26 cellular contexts compared by ENCODE assay signal in the genomic region with DNA sequence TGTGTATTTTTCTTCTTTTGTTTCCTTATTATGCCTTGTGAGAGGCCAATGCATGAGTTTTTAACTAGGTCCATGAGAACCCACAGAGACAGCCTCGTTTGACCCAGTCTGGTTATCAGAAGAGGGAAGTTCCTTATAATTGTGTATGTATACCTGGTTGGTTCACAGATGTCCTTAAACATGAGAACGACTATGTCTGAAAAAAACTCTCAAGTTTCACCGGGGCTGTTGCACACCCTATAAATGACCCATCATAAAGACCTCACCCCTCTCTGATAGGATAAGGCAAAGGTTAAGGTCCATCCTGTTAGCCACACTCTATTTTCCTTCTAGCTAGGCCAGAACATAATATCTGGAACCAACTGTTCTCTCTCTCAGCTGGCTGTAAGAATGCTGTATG. TPM values are rescaled to one million over a fixed set of nuclear protein-coding genes. Genes with fewer than 3 reads are reported as not detected.
"Had no signal": no experiment of that assay in that cellular context is flagged by ENCODE, and none has a peak within 500 bp of the region (broad histone marks: within the 10 kb centered on the region; RNA-seq: fewer than 3 reads in every experiment).

No MANE protein-coding gene starts in this region.

- ATAC-seq: activated T-cell treated with anti-CD3 and anti-CD28 coated beads, Interleukin-2, amount 50 U/mL, for 4 hours; gastrocnemius medialis; stimulated activated naive B cell treated with anti-CD40 and anti-IgM and Interleukin-4, amounts not matched to agents 10 μg/mL and 1 μg/mL and 100 μg/mL, for 72 hours had no signal

- H3K4me3 Mint-ChIP-seq: activated naive CD8-positive, alpha-beta T cell treated with anti-CD3 and anti-CD28 coated beads, Interleukin-2, amount 10 ng/mL, durations not matched to agents 7 days and 5 days; activated T-cell treated with anti-CD3 and anti-CD28 coated beads, Interleukin-2, amount 50 U/mL, for 4 hours; memory B cell; naive B cell; stimulated activated naive B cell treated with anti-CD40 and anti-IgM and Interleukin-4, amounts not matched to agents 10 μg/mL and 1 μg/mL and 100 μg/mL, for 72 hours had no signal

- H3K9me3 ChIP-seq: gastrocnemius medialis, right lobe of liver, vagina had no signal

- FAIRE-seq: bronchial epithelial cell had no signal

- H3K4me1 ChIP-seq: gastrocnemius medialis, right lobe of liver, vagina had no signal

- H3K4me2 ChIP-seq: smooth muscle cell had no signal

- DNase-seq: activated CD4-positive, alpha-beta T cell treated with anti-CD3 and anti-CD28 coated beads for 4 hours; activated CD4-positive, alpha-beta T cell treated with anti-CD3 and anti-CD28 coated beads, Interleukin-2, amount 50 U/mL, for 48 hours; activated CD4-positive, CD25-positive, alpha-beta regulatory T cell; activated CD8-positive, alpha-beta memory T cell treated with anti-CD3 and anti-CD28 coated beads, Interleukin-2, amount 50 U/mL, for 48 hours; activated naive CD4-positive, alpha-beta T cell treated with Interleukin-2 at 50 U/mL for 16 hours; activated naive CD8-positive, alpha-beta T cell treated with anti-CD3 and anti-CD28 coated beads, Interleukin-2, amount 10 ng/mL, durations not matched to agents 7 days and 5 days; activated T-cell treated with anti-CD3 and anti-CD28 coated beads, Interleukin-2, amount 50 U/mL, for 4 hours; amygdala; dermis blood vessel endothelial cell; effector memory CD4-positive, alpha-beta T cell; gastrocnemius medialis; hypothalamus; naive B cell; nucleus accumbens; right lobe of liver; stimulated activated CD4-positive, alpha-beta T cell treated with anti-CD3 and anti-CD28 coated beads, Interleukin-15, amount 100 ng/mL, for 24 hours; stimulated activated CD4-positive, alpha-beta T cell treated with anti-CD3 and anti-CD28 coated beads, Interleukin-2, amount 100 ng/mL, for 48 hours; stimulated activated CD8-positive, alpha-beta memory T cell treated with anti-CD3 and anti-CD28 coated beads, Interleukin-4, amount 100 ng/mL, for 48 hours; stimulated activated naive B cell treated with anti-CD40 and anti-IgM and Interleukin-4, amounts not matched to agents 10 μg/mL and 1 μg/mL and 100 μg/mL, for 72 hours; T-helper 2 cell; trophoblast cell had no signal

- H3K27ac ChIP-seq: gastrocnemius medialis, right lobe of liver, vagina had no signal

- H3K4me3 ChIP-seq: gastrocnemius medialis, right lobe of liver, smooth muscle cell, vagina had no signal

- H3K4me1 Mint-ChIP-seq: activated naive CD8-positive, alpha-beta T cell treated with anti-CD3 and anti-CD28 coated beads, Interleukin-2, amount 10 ng/mL, durations not matched to agents 7 days and 5 days; memory B cell; stimulated activated naive B cell treated with anti-CD40 and anti-IgM and Interleukin-4, amounts not matched to agents 10 μg/mL and 1 μg/mL and 100 μg/mL, for 72 hours had no signal

- H3K36me3 ChIP-seq: gastrocnemius medialis, right lobe of liver, vagina had no signal

- H3K27me3 ChIP-seq: gastrocnemius medialis, right lobe of liver, vagina had no signal

- H3K9me3 Mint-ChIP-seq: activated naive CD8-positive, alpha-beta T cell treated with anti-CD3 and anti-CD28 coated beads, Interleukin-2, amount 10 ng/mL, durations not matched to agents 7 days and 5 days; activated T-cell treated with anti-CD3 and anti-CD28 coated beads, Interleukin-2, amount 50 U/mL, for 4 hours; activated T-helper 2 cell treated with anti-CD3 and anti-CD28 coated beads, Interferon-gamma antibody, Interleukin-2, Interleukin-4, amounts not matched to agents 10 μg/mL and 5 μg/mL and 100 μg/mL, durations not matched to agents 14 hours and 24 hours and 36 hours; memory B cell; stimulated activated naive B cell treated with anti-CD40 and anti-IgM and Interleukin-4, amounts not matched to agents 10 μg/mL and 1 μg/mL and 100 μg/mL, for 72 hours had no signal

- H3K36me3 Mint-ChIP-seq: activated naive CD8-positive, alpha-beta T cell treated with anti-CD3 and anti-CD28 coated beads, Interleukin-2, amount 10 ng/mL, durations not matched to agents 7 days and 5 days; memory B cell; stimulated activated naive B cell treated with anti-CD40 and anti-IgM and Interleukin-4, amounts not matched to agents 10 μg/mL and 1 μg/mL and 100 μg/mL, for 72 hours had no signal

- H3K27ac Mint-ChIP-seq: activated naive CD8-positive, alpha-beta T cell treated with anti-CD3 and anti-CD28 coated beads, Interleukin-2, amount 10 ng/mL, durations not matched to agents 7 days and 5 days; activated T-helper 2 cell treated with anti-CD3 and anti-CD28 coated beads, Interferon-gamma antibody, Interleukin-2, Interleukin-4, amounts not matched to agents 10 μg/mL and 5 μg/mL and 100 μg/mL, durations not matched to agents 14 hours and 24 hours and 36 hours; memory B cell; stimulated activated naive B cell treated with anti-CD40 and anti-IgM and Interleukin-4, amounts not matched to agents 10 μg/mL and 1 μg/mL and 100 μg/mL, for 72 hours had no signal

- H3K27me3 Mint-ChIP-seq: stimulated activated naive B cell treated with anti-CD40 and anti-IgM and Interleukin-4, amounts not matched to agents 10 μg/mL and 1 μg/mL and 100 μg/mL, for 72 hours had no signal

RNA-seq across cellular contexts. Expression of a gene that starts 8.8 kb away (rescaled TPM):
- total RNA-seq: activated naive CD8-positive, alpha-beta T cell treated with anti-CD3 and anti-CD28 coated beads, Interleukin-2, amount 10 ng/mL, durations not matched to agents 7 days and 5 days had no signal
